1 cellular context compared by ENCODE assay signal in the genomic region with DNA sequence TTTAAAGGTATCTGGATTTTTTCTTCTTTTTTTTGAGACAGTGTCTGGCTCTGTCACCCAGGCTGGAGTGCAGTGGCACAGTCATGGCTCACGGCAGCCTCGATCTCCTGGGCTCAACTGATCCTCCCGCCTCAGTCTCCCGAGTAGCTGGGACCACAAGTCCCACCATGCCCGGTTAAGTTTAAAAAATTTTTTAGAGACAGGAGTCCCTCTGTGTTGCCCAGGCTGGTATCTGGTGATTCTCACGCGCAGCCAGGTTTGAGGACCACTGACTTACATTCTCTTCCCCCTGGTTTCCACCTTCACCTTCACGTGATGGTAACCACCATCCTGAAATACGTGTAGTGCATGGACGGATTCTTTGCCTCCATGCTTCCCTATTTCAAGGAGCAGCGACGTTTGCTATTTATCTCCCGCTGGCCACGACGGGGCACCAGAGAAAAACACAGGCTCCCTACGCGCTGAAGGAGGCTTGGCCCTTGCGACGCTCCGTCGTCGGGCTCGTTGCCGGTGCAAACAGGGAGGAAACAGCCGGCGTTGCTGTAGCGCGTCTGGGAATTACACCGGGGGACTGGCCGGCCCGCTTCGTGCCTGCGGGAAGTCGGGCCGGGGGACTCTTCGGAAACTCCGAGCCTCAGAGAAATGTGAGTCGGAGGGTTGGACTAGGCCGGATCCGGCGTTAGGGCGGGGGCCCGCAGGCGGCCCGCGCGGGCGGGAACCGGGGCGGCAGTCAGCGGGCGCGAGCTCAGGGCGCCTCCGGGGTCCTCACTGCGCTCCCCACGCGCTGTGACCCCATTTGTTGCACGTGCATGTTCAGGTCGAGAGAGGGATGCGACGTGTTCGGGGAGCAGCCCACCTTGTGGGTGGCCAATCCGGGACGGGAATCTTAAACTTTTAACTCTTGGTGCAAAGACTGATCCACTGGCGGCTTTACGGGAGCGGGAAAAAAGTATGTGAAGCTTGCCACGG.
TF ChIP-seq lines count a peak whose summit lies in the region.

A gene with protein sequence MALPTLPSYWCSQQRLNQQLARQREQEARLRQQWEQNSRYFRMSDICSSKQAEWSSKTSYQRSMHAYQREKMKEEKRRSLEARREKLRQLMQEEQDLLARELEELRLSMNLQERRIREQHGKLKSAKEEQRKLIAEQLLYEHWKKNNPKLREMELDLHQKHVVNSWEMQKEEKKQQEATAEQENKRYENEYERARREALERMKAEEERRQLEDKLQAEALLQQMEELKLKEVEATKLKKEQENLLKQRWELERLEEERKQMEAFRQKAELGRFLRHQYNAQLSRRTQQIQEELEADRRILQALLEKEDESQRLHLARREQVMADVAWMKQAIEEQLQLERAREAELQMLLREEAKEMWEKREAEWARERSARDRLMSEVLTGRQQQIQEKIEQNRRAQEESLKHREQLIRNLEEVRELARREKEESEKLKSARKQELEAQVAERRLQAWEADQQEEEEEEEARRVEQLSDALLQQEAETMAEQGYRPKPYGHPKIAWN (plus strand): TSS at position 492 of the 969 bp plus-strand sequence. CDS start 2,753 bp downstream, outside the sequence.

TF ChIP-seq in K562, 482 proteins besides CTCF, POLR2A, EP300 and RAD21 (continued from another document and continues in another):
- TF ChIP-seq SRSF9 (IDR thresholded peaks at IDR 0.05; ENCODE audit: borderline replicate concordance, low read depth, low read length) (no peak), IFI16 (CRISPR knock-in tag; IDR thresholded peaks at IDR 0.05) (no peak), CC2D1A (IDR thresholded peaks at IDR 0.05) (no peak), ZNF224 (CRISPR knock-in tag; IDR thresholded peaks at IDR 0.05) (no peak), WHSC1 (IDR thresholded peaks at IDR 0.05; ENCODE audit: low read length) (no peak), POLR2AphosphoS2 (IDR thresholded peaks at IDR 0.05; ENCODE audit: low read length) (no peak), ASH1L (IDR thresholded peaks at IDR 0.05; ENCODE audit: borderline replicate concordance, low read depth, partially characterized antibody) (no peak), NFE2 (IDR thresholded peaks at IDR 0.05; ENCODE audit: low read depth) (peak; percentile 38; the same call in 1 of the 2 replicates), FOXA3 (CRISPR knock-in tag; conservative IDR thresholded peaks at IDR 0.05 in 1 of 2, IDR thresholded peaks at IDR 0.05 in 1 of 2) (peak in 1 of 2 experiments; percentile 71; a peak in 1 of 4 replicates), KAT2B (IDR thresholded peaks at IDR 0.05; ENCODE audit: low read depth, low read length) (no peak), COPS2 (conservative IDR thresholded peaks at IDR 0.05) (no peak), BDP1 (IDR thresholded peaks at IDR 0.05; ENCODE audit: insufficient read depth, insufficient read length) (no peak), TCFL5 (CRISPR knock-in tag; conservative IDR thresholded peaks at IDR 0.05) (no peak), BACH1 (tag; IDR thresholded peaks at IDR 0.05) (no peak), PTBP1 (IDR thresholded peaks at IDR 0.05; ENCODE audit: low read depth, low read length) (no peak), GABPB2 (CRISPR knock-in tag; conservative IDR thresholded peaks at IDR 0.05) (no peak), TEAD2 (tag; IDR thresholded peaks at IDR 0.05) (0 out of 2 replicates have a peak, but pooled peaks have one; percentile 37), MTA1 (IDR thresholded peaks at IDR 0.05; ENCODE audit: borderline replicate concordance) (no peak), TRIM28 (IDR thresholded peaks at IDR 0.05) (no peak; the same call in 1 of the 2 replicates), ZNF197 (CRISPR knock-in tag; IDR thresholded peaks at IDR 0.05; ENCODE audit: low read depth) (no peak), GTF2E2 (tag; IDR thresholded peaks at IDR 0.05) (peak; percentile 64; the same call in 1 of the 2 replicates), BRF1 (IDR thresholded peaks at IDR 0.05; ENCODE audit: borderline replicate concordance, extremely low read depth, insufficient read length) (no peak), KAT7 (CRISPR knock-in tag; IDR thresholded peaks at IDR 0.05; ENCODE audit: borderline replicate concordance) (no peak; the same call in 1 of the 2 replicates), POLR2AphosphoS5 (IDR thresholded peaks at IDR 0.05; ENCODE audit: control insufficient read depth, insufficient read depth, low read depth, low read length) (peak; percentile 73), TBP (optimal IDR thresholded peaks at IDR 0.05; ENCODE audit: low read depth, low read length) (peak; percentile 78), ETV1 (tag; conservative IDR thresholded peaks at IDR 0.05; ENCODE audit: low read depth) (0 out of 2 replicates have a peak, but pooled peaks have one; percentile 29), GTF2A2 (tag; IDR thresholded peaks at IDR 0.05) (no peak), SOX6 (IDR thresholded peaks at IDR 0.05) (peak; percentile 48; the same call in 1 of the 2 replicates), ZNF316 (IDR thresholded peaks at IDR 0.05) (no peak), FOXJ2 (tag; IDR thresholded peaks at IDR 0.05) (peak; percentile 65; the same call in 1 of the 2 replicates), LCOR (CRISPR knock-in tag; IDR thresholded peaks at IDR 0.05) (peak; percentile 67; the same call in 1 of the 2 replicates), SNIP1 (IDR thresholded peaks at IDR 0.05; ENCODE audit: low read depth) (no peak), SAFB2 (IDR thresholded peaks at IDR 0.05; ENCODE audit: borderline replicate concordance, low read depth, low read length, severe bottlenecking) (no peak)
- TF ChIP-seq, protein P1, sequence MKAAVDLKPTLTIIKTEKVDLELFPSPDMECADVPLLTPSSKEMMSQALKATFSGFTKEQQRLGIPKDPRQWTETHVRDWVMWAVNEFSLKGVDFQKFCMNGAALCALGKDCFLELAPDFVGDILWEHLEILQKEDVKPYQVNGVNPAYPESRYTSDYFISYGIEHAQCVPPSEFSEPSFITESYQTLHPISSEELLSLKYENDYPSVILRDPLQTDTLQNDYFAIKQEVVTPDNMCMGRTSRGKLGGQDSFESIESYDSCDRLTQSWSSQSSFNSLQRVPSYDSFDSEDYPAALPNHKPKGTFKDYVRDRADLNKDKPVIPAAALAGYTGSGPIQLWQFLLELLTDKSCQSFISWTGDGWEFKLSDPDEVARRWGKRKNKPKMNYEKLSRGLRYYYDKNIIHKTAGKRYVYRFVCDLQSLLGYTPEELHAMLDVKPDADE (conservative IDR thresholded peaks at IDR 0.05; ENCODE audit: control insufficient read depth, low read depth, low read length) = 0 out of 2 replicates have a peak, but pooled peaks have one; percentile 27
- TF ChIP-seq, protein P2, sequence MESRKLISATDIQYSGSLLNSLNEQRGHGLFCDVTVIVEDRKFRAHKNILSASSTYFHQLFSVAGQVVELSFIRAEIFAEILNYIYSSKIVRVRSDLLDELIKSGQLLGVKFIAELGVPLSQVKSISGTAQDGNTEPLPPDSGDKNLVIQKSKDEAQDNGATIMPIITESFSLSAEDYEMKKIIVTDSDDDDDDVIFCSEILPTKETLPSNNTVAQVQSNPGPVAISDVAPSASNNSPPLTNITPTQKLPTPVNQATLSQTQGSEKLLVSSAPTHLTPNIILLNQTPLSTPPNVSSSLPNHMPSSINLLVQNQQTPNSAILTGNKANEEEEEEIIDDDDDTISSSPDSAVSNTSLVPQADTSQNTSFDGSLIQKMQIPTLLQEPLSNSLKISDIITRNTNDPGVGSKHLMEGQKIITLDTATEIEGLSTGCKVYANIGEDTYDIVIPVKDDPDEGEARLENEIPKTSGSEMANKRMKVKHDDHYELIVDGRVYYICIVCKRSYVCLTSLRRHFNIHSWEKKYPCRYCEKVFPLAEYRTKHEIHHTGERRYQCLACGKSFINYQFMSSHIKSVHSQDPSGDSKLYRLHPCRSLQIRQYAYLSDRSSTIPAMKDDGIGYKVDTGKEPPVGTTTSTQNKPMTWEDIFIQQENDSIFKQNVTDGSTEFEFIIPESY (CRISPR knock-in tag; IDR thresholded peaks at IDR 0.05) = no peak
- TF ChIP-seq, protein P3, sequence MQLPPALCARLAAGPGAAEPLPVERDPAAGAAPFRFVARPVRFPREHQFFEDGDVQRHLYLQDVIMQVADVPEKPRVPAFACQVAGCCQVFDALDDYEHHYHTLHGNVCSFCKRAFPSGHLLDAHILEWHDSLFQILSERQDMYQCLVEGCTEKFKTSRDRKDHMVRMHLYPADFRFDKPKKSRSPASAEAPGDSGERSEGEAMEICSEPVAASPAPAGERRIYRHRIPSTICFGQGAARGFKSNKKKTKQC (CRISPR knock-in tag; IDR thresholded peaks at IDR 0.05) = peak; percentile 49
- TF ChIP-seq, protein P4, sequence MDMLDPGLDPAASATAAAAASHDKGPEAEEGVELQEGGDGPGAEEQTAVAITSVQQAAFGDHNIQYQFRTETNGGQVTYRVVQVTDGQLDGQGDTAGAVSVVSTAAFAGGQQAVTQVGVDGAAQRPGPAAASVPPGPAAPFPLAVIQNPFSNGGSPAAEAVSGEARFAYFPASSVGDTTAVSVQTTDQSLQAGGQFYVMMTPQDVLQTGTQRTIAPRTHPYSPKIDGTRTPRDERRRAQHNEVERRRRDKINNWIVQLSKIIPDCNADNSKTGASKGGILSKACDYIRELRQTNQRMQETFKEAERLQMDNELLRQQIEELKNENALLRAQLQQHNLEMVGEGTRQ (CRISPR knock-in tag; IDR thresholded peaks at IDR 0.05) = no peak
- TF ChIP-seq, protein P5, sequence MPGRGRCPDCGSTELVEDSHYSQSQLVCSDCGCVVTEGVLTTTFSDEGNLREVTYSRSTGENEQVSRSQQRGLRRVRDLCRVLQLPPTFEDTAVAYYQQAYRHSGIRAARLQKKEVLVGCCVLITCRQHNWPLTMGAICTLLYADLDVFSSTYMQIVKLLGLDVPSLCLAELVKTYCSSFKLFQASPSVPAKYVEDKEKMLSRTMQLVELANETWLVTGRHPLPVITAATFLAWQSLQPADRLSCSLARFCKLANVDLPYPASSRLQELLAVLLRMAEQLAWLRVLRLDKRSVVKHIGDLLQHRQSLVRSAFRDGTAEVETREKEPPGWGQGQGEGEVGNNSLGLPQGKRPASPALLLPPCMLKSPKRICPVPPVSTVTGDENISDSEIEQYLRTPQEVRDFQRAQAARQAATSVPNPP (IDR thresholded peaks at IDR 0.05; ENCODE audit: borderline replicate concordance, insufficient read depth, insufficient read length) = no peak
- TF ChIP-seq, protein P6, sequence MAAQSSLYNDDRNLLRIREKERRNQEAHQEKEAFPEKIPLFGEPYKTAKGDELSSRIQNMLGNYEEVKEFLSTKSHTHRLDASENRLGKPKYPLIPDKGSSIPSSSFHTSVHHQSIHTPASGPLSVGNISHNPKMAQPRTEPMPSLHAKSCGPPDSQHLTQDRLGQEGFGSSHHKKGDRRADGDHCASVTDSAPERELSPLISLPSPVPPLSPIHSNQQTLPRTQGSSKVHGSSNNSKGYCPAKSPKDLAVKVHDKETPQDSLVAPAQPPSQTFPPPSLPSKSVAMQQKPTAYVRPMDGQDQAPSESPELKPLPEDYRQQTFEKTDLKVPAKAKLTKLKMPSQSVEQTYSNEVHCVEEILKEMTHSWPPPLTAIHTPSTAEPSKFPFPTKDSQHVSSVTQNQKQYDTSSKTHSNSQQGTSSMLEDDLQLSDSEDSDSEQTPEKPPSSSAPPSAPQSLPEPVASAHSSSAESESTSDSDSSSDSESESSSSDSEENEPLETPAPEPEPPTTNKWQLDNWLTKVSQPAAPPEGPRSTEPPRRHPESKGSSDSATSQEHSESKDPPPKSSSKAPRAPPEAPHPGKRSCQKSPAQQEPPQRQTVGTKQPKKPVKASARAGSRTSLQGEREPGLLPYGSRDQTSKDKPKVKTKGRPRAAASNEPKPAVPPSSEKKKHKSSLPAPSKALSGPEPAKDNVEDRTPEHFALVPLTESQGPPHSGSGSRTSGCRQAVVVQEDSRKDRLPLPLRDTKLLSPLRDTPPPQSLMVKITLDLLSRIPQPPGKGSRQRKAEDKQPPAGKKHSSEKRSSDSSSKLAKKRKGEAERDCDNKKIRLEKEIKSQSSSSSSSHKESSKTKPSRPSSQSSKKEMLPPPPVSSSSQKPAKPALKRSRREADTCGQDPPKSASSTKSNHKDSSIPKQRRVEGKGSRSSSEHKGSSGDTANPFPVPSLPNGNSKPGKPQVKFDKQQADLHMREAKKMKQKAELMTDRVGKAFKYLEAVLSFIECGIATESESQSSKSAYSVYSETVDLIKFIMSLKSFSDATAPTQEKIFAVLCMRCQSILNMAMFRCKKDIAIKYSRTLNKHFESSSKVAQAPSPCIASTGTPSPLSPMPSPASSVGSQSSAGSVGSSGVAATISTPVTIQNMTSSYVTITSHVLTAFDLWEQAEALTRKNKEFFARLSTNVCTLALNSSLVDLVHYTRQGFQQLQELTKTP (IDR thresholded peaks at IDR 0.05; ENCODE audit: low read depth in 1 of 2, partially characterized antibody in 2 of 2) = peak; percentile 32 to 55
- TF ChIP-seq, protein P7, sequence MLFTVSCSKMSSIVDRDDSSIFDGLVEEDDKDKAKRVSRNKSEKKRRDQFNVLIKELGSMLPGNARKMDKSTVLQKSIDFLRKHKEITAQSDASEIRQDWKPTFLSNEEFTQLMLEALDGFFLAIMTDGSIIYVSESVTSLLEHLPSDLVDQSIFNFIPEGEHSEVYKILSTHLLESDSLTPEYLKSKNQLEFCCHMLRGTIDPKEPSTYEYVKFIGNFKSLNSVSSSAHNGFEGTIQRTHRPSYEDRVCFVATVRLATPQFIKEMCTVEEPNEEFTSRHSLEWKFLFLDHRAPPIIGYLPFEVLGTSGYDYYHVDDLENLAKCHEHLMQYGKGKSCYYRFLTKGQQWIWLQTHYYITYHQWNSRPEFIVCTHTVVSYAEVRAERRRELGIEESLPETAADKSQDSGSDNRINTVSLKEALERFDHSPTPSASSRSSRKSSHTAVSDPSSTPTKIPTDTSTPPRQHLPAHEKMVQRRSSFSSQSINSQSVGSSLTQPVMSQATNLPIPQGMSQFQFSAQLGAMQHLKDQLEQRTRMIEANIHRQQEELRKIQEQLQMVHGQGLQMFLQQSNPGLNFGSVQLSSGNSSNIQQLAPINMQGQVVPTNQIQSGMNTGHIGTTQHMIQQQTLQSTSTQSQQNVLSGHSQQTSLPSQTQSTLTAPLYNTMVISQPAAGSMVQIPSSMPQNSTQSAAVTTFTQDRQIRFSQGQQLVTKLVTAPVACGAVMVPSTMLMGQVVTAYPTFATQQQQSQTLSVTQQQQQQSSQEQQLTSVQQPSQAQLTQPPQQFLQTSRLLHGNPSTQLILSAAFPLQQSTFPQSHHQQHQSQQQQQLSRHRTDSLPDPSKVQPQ (CRISPR knock-in tag; IDR thresholded peaks at IDR 0.05; ENCODE audit: borderline replicate concordance) = no peak
- TF ChIP-seq, protein P8, sequence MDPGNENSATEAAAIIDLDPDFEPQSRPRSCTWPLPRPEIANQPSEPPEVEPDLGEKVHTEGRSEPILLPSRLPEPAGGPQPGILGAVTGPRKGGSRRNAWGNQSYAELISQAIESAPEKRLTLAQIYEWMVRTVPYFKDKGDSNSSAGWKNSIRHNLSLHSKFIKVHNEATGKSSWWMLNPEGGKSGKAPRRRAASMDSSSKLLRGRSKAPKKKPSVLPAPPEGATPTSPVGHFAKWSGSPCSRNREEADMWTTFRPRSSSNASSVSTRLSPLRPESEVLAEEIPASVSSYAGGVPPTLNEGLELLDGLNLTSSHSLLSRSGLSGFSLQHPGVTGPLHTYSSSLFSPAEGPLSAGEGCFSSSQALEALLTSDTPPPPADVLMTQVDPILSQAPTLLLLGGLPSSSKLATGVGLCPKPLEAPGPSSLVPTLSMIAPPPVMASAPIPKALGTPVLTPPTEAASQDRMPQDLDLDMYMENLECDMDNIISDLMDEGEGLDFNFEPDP (CRISPR knock-in tag; IDR thresholded peaks at IDR 0.05) = no peak
